Comparison of ENCODE assay signal across 1 cellular context in genomic region chr4:159017323-159018036, GRCh38.
TF ChIP-seq lines count a peak whose summit lies in the region.

No MANE protein-coding gene starts in this region.

TF ChIP-seq in K562, 482 proteins besides CTCF, POLR2A, EP300 and RAD21 (continued from another document):
- TF ChIP-seq, protein P1, sequence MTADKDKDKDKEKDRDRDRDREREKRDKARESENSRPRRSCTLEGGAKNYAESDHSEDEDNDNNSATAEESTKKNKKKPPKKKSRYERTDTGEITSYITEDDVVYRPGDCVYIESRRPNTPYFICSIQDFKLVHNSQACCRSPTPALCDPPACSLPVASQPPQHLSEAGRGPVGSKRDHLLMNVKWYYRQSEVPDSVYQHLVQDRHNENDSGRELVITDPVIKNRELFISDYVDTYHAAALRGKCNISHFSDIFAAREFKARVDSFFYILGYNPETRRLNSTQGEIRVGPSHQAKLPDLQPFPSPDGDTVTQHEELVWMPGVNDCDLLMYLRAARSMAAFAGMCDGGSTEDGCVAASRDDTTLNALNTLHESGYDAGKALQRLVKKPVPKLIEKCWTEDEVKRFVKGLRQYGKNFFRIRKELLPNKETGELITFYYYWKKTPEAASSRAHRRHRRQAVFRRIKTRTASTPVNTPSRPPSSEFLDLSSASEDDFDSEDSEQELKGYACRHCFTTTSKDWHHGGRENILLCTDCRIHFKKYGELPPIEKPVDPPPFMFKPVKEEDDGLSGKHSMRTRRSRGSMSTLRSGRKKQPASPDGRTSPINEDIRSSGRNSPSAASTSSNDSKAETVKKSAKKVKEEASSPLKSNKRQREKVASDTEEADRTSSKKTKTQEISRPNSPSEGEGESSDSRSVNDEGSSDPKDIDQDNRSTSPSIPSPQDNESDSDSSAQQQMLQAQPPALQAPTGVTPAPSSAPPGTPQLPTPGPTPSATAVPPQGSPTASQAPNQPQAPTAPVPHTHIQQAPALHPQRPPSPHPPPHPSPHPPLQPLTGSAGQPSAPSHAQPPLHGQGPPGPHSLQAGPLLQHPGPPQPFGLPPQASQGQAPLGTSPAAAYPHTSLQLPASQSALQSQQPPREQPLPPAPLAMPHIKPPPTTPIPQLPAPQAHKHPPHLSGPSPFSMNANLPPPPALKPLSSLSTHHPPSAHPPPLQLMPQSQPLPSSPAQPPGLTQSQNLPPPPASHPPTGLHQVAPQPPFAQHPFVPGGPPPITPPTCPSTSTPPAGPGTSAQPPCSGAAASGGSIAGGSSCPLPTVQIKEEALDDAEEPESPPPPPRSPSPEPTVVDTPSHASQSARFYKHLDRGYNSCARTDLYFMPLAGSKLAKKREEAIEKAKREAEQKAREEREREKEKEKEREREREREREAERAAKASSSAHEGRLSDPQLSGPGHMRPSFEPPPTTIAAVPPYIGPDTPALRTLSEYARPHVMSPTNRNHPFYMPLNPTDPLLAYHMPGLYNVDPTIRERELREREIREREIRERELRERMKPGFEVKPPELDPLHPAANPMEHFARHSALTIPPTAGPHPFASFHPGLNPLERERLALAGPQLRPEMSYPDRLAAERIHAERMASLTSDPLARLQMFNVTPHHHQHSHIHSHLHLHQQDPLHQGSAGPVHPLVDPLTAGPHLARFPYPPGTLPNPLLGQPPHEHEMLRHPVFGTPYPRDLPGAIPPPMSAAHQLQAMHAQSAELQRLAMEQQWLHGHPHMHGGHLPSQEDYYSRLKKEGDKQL (CRISPR knock-in tag; IDR thresholded peaks at IDR 0.05; ENCODE audit: borderline replicate concordance): no peak
- TF ChIP-seq NR0B1 (IDR thresholded peaks at IDR 0.05; ENCODE audit: partially characterized antibody): no peak
- no peak for TF ChIP-seq ZNF75A (CRISPR knock-in tag; IDR thresholded peaks at IDR 0.05)
- TF ChIP-seq, protein P2, sequence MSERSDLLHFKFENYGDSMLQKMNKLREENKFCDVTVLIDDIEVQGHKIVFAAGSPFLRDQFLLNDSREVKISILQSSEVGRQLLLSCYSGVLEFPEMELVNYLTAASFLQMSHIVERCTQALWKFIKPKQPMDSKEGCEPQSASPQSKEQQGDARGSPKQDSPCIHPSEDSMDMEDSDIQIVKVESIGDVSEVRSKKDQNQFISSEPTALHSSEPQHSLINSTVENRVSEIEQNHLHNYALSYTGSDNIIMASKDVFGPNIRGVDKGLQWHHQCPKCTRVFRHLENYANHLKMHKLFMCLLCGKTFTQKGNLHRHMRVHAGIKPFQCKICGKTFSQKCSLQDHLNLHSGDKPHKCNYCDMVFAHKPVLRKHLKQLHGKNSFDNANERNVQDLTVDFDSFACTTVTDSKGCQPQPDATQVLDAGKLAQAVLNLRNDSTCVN (CRISPR knock-in tag; IDR thresholded peaks at IDR 0.05): no peak
- no peak for TF ChIP-seq TAF9B (IDR thresholded peaks at IDR 0.05; ENCODE audit: partially characterized antibody)
- TF ChIP-seq HDAC3 (IDR thresholded peaks at IDR 0.05; ENCODE audit: borderline replicate concordance, partially characterized antibody): no peak
- TF ChIP-seq HNRNPH1 (optimal IDR thresholded peaks at IDR 0.05; ENCODE audit: low read depth, low read length): no peak
- TF ChIP-seq SPI1 (IDR thresholded peaks at IDR 0.05; ENCODE audit: borderline replicate concordance, low read depth, low read length): peak; percentile 76; the same call in 1 of the 2 replicates
- no peak for TF ChIP-seq RCOR1 (IDR thresholded peaks at IDR 0.05; ENCODE audit: borderline replicate concordance in 1 of 2, low read depth in 2 of 2, low read length in 2 of 2)
- TF ChIP-seq NCOA2 (IDR thresholded peaks at IDR 0.05; ENCODE audit: partially characterized antibody in 2 of 2): no peak
